22 cellular contexts compared by ENCODE assay signal in the genomic region with DNA sequence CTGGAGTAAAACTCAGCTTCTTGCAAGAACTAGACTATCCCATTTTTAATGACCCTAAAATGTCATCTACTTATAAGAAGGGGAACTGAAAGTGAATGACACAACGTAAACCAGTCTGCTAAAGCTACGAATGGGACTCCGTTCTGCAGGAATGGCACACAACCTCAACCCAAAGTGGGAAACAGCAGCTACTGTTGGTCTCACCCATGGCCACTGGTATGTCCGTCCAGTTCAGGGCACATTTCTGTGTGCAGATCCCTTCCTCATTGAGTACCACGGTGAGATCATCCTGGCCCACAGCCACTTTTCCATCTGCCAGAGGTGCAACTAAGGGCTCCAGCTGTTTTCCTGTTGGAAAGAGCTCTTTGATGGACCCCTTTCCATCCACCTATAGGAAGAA. TPM values are rescaled to one million over a fixed set of nuclear protein-coding genes. Genes with fewer than 3 reads are reported as not detected.
DNase-seq lines count a peak whose midpoint lies in the region; ATAC-seq and TF ChIP-seq lines count a peak whose summit lies in the region.
"Had no signal": no experiment of that assay in that cellular context is flagged by ENCODE, and none has a peak within 500 bp of the region (broad histone marks: within the 10 kb centered on the region; RNA-seq: fewer than 3 reads in every experiment).

No MANE protein-coding gene starts in this region.

- H3K27ac ChIP-seq in right atrium auricular region (no peak overlapping the region), SJCRH30 (peak overlapping the region; percentile 64), upper lobe of right lung (no peak overlapping the region)
- H3K27ac ChIP-seq: brain microvascular endothelial cell, C4-2B, GM23248, prostate gland, thyroid gland had no signal

- DNase-seq in Right ventricle myocardium inferior (ENCODE audit: missing footprints) = no peak
- no peak for DNase-seq in right atrium auricular region (ENCODE audit: low spot score)
- peak; percentile 80 to 82 for DNase-seq in SJCRH30
- DNase-seq in hippocampal formation (lab: John Stamatoyannopoulos, UW) = peak; percentile 10 to 37
- DNase-seq in upper lobe of right lung = no peak
- no peak for DNase-seq in KBM-7
- DNase-seq: activated naive CD8-positive, alpha-beta T cell treated with anti-CD3 and anti-CD28 coated beads, Interleukin-2, amount 10 ng/mL, durations not matched to agents 7 days and 5 days; brain microvascular endothelial cell; dorsolateral prefrontal cortex; GM23248; NCI-H2029; NCI-H510A; SHP77; stimulated activated naive CD4-positive, alpha-beta T cell had no signal

- no peaks in the 10 kb centered on the region for H3K9me3 ChIP-seq in right atrium auricular region
- no peaks in the 10 kb centered on the region for H3K9me3 ChIP-seq in SJCRH30 (replicated peaks)
- no peaks in the 10 kb centered on the region for H3K9me3 ChIP-seq in upper lobe of right lung
- H3K9me3 ChIP-seq: prostate gland, thyroid gland had no signal

- ATAC-seq in Right ventricle myocardium inferior (peak; percentile 39), upper lobe of right lung (peak; percentile 86), HG02610 (IDR thresholded peaks at IDR 0.05; ENCODE audit: unreplicated experiment) (no peak), GM21737 (IDR thresholded peaks at IDR 0.05; ENCODE audit: unreplicated experiment) (no peak)
- ATAC-seq: esophagus mucosa; natural killer cell treated with Interleukin-12 subunit alpha and Interleukin-12 subunit beta and Interleukin-15 and Interleukin-18, amount 100 ng/mL, for 72 hours had no signal

- TF ChIP-seq CTCF in right atrium auricular region (IDR thresholded peaks at IDR 0.05) (no peak), upper lobe of right lung (IDR thresholded peaks at IDR 0.05) (no peak)

- no peaks in the 10 kb centered on the region for H3K27me3 ChIP-seq in right atrium auricular region
- no peaks in the 10 kb centered on the region for H3K27me3 ChIP-seq in SJCRH30
- H3K27me3 ChIP-seq in upper lobe of right lung = no peaks in the 10 kb centered on the region
- H3K27me3 ChIP-seq: brain microvascular endothelial cell, dorsolateral prefrontal cortex, thyroid gland had no signal

- in situ Hi-C loops in KBM-7 (cut with MboI; ENCODE audit: low pct_unique_long_range_greater_than_20kb, low sequenced_read_pairs) = no loop called here

- no peaks in the 10 kb centered on the region for H3K4me1 ChIP-seq in right atrium auricular region
- H3K4me1 ChIP-seq in SJCRH30 = peaks cover 16% of the 10 kb centered on the region
- no peaks in the 10 kb centered on the region for H3K4me1 ChIP-seq in upper lobe of right lung
- H3K4me1 ChIP-seq: prostate gland, thyroid gland had no signal

- H3K4me3 ChIP-seq in right atrium auricular region (no peak overlapping the region), SJCRH30 (no peak overlapping the region), upper lobe of right lung (no peak overlapping the region)
- H3K4me3 ChIP-seq: dorsolateral prefrontal cortex, GM23248, lung, prostate gland, thyroid gland had no signal

- H3K36me3 ChIP-seq in right atrium auricular region (peaks cover 84% of the 10 kb centered on the region), SJCRH30 (peaks cover 41% of the 10 kb centered on the region), upper lobe of right lung (peaks cover 98% of the 10 kb centered on the region)

- intact Hi-C loops in Right ventricle myocardium inferior (cut with DNase I) (no loop called here), upper lobe of right lung (cut with DNase I) (no loop called here)

RNA-seq across cellular contexts. Expression of a gene that starts 23.8 kb away (rescaled TPM):
- 43.0 TPM for total RNA-seq in Right ventricle myocardium inferior
- 10 to 100 TPM; 33.1 to 38.3 TPM for total RNA-seq in right atrium auricular region
- 26.1 and 29.3 TPM in 2 replicates for total RNA-seq in SJCRH30 (2014; rRNA removed; shearing (Covaris generic))
- total RNA-seq in upper lobe of right lung = 83.3 TPM

RNA-seq across cellular contexts. Expression of a gene that starts 27.9 kb away (rescaled TPM):
- 3.5 TPM for total RNA-seq in Right ventricle myocardium inferior
- 1 to 10 TPM in 1 of 2 donors, under 1 TPM in 1; 0.35 to 3.0 TPM for total RNA-seq in right atrium auricular region
- total RNA-seq in SJCRH30 (2014; rRNA removed; shearing (Covaris generic)) = not detected in 2 replicates
- total RNA-seq in upper lobe of right lung = 104 TPM
- total RNA-seq: activated naive CD8-positive, alpha-beta T cell treated with anti-CD3 and anti-CD28 coated beads, Interleukin-2, amount 10 ng/mL, durations not matched to agents 7 days and 5 days; GM23248; natural killer cell treated with Interleukin-12 subunit alpha and Interleukin-12 subunit beta and Interleukin-15 and Interleukin-18, amount 100 ng/mL, for 72 hours had no signal

Comparison
In these comparisons a context has a peak if more than half of its experiments do, and no peak if none do; other contexts are left out.
1. ATAC-seq: peak in Right ventricle myocardium inferior (single experiment) and upper lobe of right lung (single experiment); none in HG02610 (single experiment) and GM21737 (single experiment).
2. DNase-seq: peak in SJCRH30 (2 of 2) and hippocampal formation (2 of 2); none in Right ventricle myocardium inferior (single experiment), right atrium auricular region (single experiment), upper lobe of right lung (single experiment) and KBM-7 (single experiment).
3. RNA of a gene that starts 27.9 kb away (total RNA-seq): 104 TPM in upper lobe of right lung (single experiment); 3.5 TPM in Right ventricle myocardium inferior (single experiment), 0.35 to 3.0 TPM in right atrium auricular region and not detected in SJCRH30; every median in the first group is over 10 times any median in the second.